In the genomic region with DNA sequence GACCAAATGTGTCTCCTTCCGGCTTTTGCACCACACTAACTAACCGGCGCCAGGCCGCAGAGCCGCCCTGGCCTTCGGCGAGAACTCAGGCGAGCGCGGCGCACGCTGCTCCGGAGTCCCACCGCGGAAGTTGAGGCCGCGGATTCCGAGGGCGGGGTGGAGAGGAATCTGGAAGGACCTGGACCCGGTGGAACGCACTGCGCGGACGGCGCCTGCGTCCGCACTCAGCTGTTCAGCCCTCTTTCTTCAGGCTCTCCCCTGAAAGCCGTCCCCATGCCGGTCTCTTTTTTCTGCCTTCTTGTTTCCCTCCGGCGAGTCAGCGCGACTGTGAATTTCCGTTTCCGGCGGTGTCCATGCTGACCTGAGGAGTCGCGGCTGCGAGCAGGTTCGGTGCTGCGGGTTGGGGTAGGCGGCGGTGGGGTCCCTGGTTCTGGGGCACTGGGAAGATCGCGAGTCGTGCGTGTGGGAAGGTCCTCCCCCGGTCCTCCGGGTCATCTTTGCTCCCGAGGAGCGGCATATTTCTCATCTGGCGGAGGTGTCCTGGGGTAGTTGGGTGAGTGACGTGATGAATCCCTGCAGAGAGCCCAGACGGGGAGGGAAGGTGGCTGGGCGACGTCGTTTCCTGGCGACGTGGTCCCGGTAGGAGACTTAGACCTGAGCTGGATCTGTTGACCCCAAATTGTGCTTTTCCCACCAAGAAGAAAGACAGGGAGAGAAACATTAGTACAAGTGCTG, we compare ENCODE assay signal across 8 cellular contexts. TPM values are rescaled to one million over a fixed set of nuclear protein-coding genes. Genes with fewer than 3 reads are reported as not detected.
DNase-seq lines count a peak whose midpoint lies in the region; ATAC-seq, FAIRE-seq and TF ChIP-seq lines count a peak whose summit lies in the region.

A gene with protein sequence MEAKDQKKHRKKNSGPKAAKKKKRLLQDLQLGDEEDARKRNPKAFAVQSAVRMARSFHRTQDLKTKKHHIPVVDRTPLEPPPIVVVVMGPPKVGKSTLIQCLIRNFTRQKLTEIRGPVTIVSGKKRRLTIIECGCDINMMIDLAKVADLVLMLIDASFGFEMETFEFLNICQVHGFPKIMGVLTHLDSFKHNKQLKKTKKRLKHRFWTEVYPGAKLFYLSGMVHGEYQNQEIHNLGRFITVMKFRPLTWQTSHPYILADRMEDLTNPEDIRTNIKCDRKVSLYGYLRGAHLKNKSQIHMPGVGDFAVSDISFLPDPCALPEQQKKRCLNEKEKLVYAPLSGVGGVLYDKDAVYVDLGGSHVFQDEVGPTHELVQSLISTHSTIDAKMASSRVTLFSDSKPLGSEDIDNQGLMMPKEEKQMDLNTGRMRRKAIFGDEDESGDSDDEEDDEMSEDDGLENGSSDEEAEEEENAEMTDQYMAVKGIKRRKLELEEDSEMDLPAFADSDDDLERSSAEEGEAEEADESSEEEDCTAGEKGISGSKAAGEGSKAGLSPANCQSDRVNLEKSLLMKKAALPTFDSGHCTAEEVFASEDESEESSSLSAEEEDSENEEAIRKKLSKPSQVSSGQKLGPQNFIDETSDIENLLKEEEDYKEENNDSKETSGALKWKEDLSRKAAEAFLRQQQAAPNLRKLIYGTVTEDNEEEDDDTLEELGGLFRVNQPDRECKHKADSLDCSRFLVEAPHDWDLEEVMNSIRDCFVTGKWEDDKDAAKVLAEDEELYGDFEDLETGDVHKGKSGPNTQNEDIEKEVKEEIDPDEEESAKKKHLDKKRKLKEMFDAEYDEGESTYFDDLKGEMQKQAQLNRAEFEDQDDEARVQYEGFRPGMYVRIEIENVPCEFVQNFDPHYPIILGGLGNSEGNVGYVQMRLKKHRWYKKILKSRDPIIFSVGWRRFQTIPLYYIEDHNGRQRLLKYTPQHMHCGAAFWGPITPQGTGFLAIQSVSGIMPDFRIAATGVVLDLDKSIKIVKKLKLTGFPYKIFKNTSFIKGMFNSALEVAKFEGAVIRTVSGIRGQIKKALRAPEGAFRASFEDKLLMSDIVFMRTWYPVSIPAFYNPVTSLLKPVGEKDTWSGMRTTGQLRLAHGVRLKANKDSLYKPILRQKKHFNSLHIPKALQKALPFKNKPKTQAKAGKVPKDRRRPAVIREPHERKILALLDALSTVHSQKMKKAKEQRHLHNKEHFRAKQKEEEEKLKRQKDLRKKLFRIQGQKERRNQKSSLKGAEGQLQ (plus strand): TSS at position 350 of the 735 bp plus-strand sequence. CDS start 1,600 bp downstream, outside the sequence.

- H3K9me3 ChIP-seq in CD4-positive, CD25-positive, alpha-beta regulatory T cell (ENCODE audit: control insufficient read depth in 2 of 2, low read length in 2 of 2) = no peaks in the 10 kb centered on the region
- no peaks in the 10 kb centered on the region for H3K9me3 ChIP-seq in HepG2 (ENCODE audit: low read length)

- CTCF ChIA-PET in HepG2 (lab: Yijun Ruan, JAX; ENCODE audit: low intra/inter-chr PET ratio, low total read pairs) = no interaction called here

- 0% methylated on average over 40 of the region's 60 CpGs for WGBS in HepG2 (ENCODE audit: low lambda C conversion rate)

- H3K27me3 Mint-ChIP-seq in CD4-positive, CD25-positive, alpha-beta regulatory T cell = no peaks in the 10 kb centered on the region

- DNase-seq in CD4-positive, CD25-positive, alpha-beta regulatory T cell = peak; percentile 75 to 96 (median 90)
- DNase-seq in NCI-H82 (lab: John Stamatoyannopoulos, UW) (peak; percentile 90), dermis blood vessel endothelial cell (peak; percentile 96), HepG2 (ENCODE audit: low spot score) (peak; percentile 90)
- peak; percentile 87 to 92 for DNase-seq in activated CD4-positive, alpha-beta T cell treated with anti-CD3 and anti-CD28 coated beads, Interleukin-2, amount 50 U/mL, for 48 hours
- DNase-seq in stimulated activated CD4-positive, alpha-beta T cell treated with anti-CD3 and anti-CD28 coated beads, Interleukin-2, amount 100 ng/mL, for 48 hours = peak; percentile 80 to 85

- FAIRE-seq in HepG2 (lab: Jason Lieb, UNC) = no peak

- TF ChIP-seq CTCF in HepG2 (CRISPR knock-in tag; IDR thresholded peaks at IDR 0.05) = no peak

- H3K27me3 ChIP-seq in CD4-positive, CD25-positive, alpha-beta regulatory T cell (ENCODE audit: control insufficient read depth, insufficient read depth, low read length) = no peaks in the 10 kb centered on the region
- H3K27me3 ChIP-seq in HepG2 (ENCODE audit: control insufficient read depth in 1 of 2, insufficient read depth in 2 of 2, low read length in 2 of 2) = no peaks in the 10 kb centered on the region; a peak in 1 of 5 replicates

- H3K27ac Mint-ChIP-seq in CD4-positive, CD25-positive, alpha-beta regulatory T cell = peak within 1 kb of the TSS; percentile 95 to 98 (median 95)

- intact Hi-C loops in HepG2 (cut with micrococcal nuclease; ENCODE audit: unreplicated experiment) = loop anchor here (1.0 to 5.0 kb wide), 2 partner anchors 144 to 230 kb away; a partner anchor contains a TSS

- TF ChIP-seq EP300 in HepG2 (IDR thresholded peaks at IDR 0.05; ENCODE audit: low read depth in 2 of 2, low read length in 2 of 2) (peak in 1 of 2 experiments; percentile 46; a peak in 1 of 4 replicates), HepG2 (CRISPR knock-in tag; IDR thresholded peaks at IDR 0.05; ENCODE audit: borderline replicate concordance) (peak; percentile 60; the same call in 1 of the 2 replicates)

- peak within 1 kb of the TSS; percentile 80 for H3K27ac ChIP-seq in CD4-positive, CD25-positive, alpha-beta regulatory T cell (ENCODE audit: insufficient read depth, low read length, poor library complexity, severe bottlenecking)
- H3K27ac ChIP-seq in HepG2 (ENCODE audit: extremely low read length, insufficient read depth, low read length) = peak within 1 kb of the TSS; percentile 89

- H3K36me3 Mint-ChIP-seq in CD4-positive, CD25-positive, alpha-beta regulatory T cell = peaks cover 16% of the 10 kb centered on the region

- peak within 1 kb of the TSS; percentile 88 for H3K9ac ChIP-seq in HepG2 (ENCODE audit: insufficient read depth, low read depth, low read length)

- peaks cover 13 to 46% (median 20%) of the 10 kb centered on the region in 4 donors for H3K4me1 Mint-ChIP-seq in CD4-positive, CD25-positive, alpha-beta regulatory T cell

- TF ChIP-seq POLR2A in HepG2 (IDR thresholded peaks at IDR 0.05; ENCODE audit: insufficient read depth in 1 of 2, low read depth in 2 of 2, low read length in 2 of 2) = peak; percentile 87

- no TSS peak for BruUV-seq in HepG2 (replicated peaks; lab: Mats Ljungman, UMichigan)

- peaks cover 32% of the 10 kb centered on the region for H3K36me3 ChIP-seq in CD4-positive, CD25-positive, alpha-beta regulatory T cell (ENCODE audit: control insufficient read depth, insufficient read depth, low read length)
- H3K36me3 ChIP-seq in HepG2 (replicated peaks in 1 of 2; ENCODE audit: control insufficient read depth in 1 of 2, insufficient read depth in 2 of 2, low read length in 2 of 2) = peaks cover 2 to 24% of the 10 kb centered on the region in 2 experiments; a peak in 4 of 5 replicates

- TF ChIP-seq RAD21 in HepG2 (CRISPR knock-in tag; IDR thresholded peaks at IDR 0.05) = 0 out of 2 replicates have a peak, but pooled peaks have one; percentile 24

- H3K4me3 ChIP-seq in CD4-positive, CD25-positive, alpha-beta regulatory T cell (ENCODE audit: low read depth, low read length) = peak within 1 kb of the TSS; percentile 97
- peak within 1 kb of the TSS; percentile 69 to 90 (median 84) for H3K4me3 ChIP-seq in HepG2 (replicated peaks in 1 of 3; ENCODE audit: insufficient read depth in 1 of 3, low read depth in 2 of 3, low read length in 3 of 3)

- peaks cover 0 to 1% (median 0%) of the 10 kb centered on the region in 7 donors for H3K9me3 Mint-ChIP-seq in CD4-positive, CD25-positive, alpha-beta regulatory T cell

- H3K4me3 Mint-ChIP-seq in CD4-positive, CD25-positive, alpha-beta regulatory T cell = peak within 1 kb of the TSS; percentile 95 to 98 (median 96)

- H3K4me2 ChIP-seq in HepG2 (ENCODE audit: low read depth, low read length) = peak within 1 kb of the TSS; percentile 95

- H3K79me2 ChIP-seq in HepG2 (ENCODE audit: insufficient read depth, low read length) = peaks cover 17% of the 10 kb centered on the region

- H3K4me1 ChIP-seq in CD4-positive, CD25-positive, alpha-beta regulatory T cell (ENCODE audit: control insufficient read depth, insufficient read depth, low read length, poor library complexity, severe bottlenecking) = peaks cover 14% of the 10 kb centered on the region
- peaks cover 21% of the 10 kb centered on the region for H3K4me1 ChIP-seq in HepG2 (ENCODE audit: insufficient read depth, low read length)

- in situ Hi-C loops in HepG2 (cut with HindIII; ENCODE audit: extremely low pct_ligation_motif_present, low pct_unique_long_range_greater_than_20kb) = no loop called here

- peak; percentile 90 to 92 for ATAC-seq in CD4-positive, CD25-positive, alpha-beta regulatory T cell (ENCODE audit: low read depth in 2 of 2)
- ATAC-seq in GM19452 (IDR thresholded peaks at IDR 0.05; ENCODE audit: unreplicated experiment) (peak; percentile 97), HG03575 (IDR thresholded peaks at IDR 0.05; ENCODE audit: extremely low read depth, insufficient number of reproducible peaks, low FRiP score, unreplicated experiment) (peak; percentile 86), HepG2 (peak; percentile 93)

- POLR2A ChIA-PET in HepG2 (lab: Yijun Ruan, JAX) = interaction anchor here (0.8 to 2.1 kb wide), 7 partner anchors 10 to 239 kb away, joined by 3 to 13 read pairs (median 3); no protein-coding TSS in a partner anchor

- H4K20me1 ChIP-seq in HepG2 (ENCODE audit: insufficient read depth, low read length) = no peaks in the 10 kb centered on the region

- peak within 1 kb of the TSS; percentile 85 for H2AFZ ChIP-seq in HepG2 (ENCODE audit: low read length)

RNA-seq across cellular contexts. Expression of the gene that starts here (rescaled TPM):
- 10.9 TPM for total RNA-seq in CD4-positive, CD25-positive, alpha-beta regulatory T cell
- 10 to 100 TPM in 2 of 4 donors, 1 to 10 TPM in 2; 8.6 to 11.7 (median 10.3) TPM for polyA plus RNA-seq in CD4-positive, CD25-positive, alpha-beta regulatory T cell
- total RNA-seq in dermis blood vessel endothelial cell (24.2 and 35.3 TPM in 2 replicates), HepG2 (2016; rRNA removed; fragmentation: Illumina TruSeq; extraction: Trizol) (25.2 and 41.1 TPM in 2 replicates)
- total RNA-seq in HepG2 (2016; cell fraction: cytosol; rRNA removed; fragmentation: Illumina TruSeq; extraction: Trizol; ENCODE audit: low read depth) = 1.7 and 2.0 TPM in 2 replicates
- total RNA-seq in HepG2 (2016; cell fraction: insoluble cytoplasmic fraction; rRNA removed; fragmentation: Illumina TruSeq; extraction: Trizol) = 25.2 and 40.3 TPM in 2 replicates
- 4.9 TPM in 2 replicates for total RNA-seq in HepG2 (2016; cell fraction: membrane; rRNA removed; fragmentation: Illumina TruSeq; extraction: Trizol)
- total RNA-seq in HepG2 (2016; cell fraction: nucleus; rRNA removed; fragmentation: Illumina TruSeq; extraction: Trizol) = 21.4 and 22.2 TPM in 2 replicates
- polyA plus RNA-seq in HepG2 (2011; rRNA removed) = 3.8 and 3.9 TPM in 2 replicates
- 2.2 and 3.1 TPM in 2 replicates for polyA plus RNA-seq in HepG2 (2011; cell fraction: cytosol; rRNA removed)
- 4.1 and 5.5 TPM in 2 replicates for polyA plus RNA-seq in HepG2 (2011; cell fraction: nucleus; rRNA removed)
- polyA plus RNA-seq in HepG2 (2012) = 12.4 and 14.5 TPM in 2 replicates
- polyA plus RNA-seq in HepG2 (2016; cell fraction: cytosol; fragmentation: Illumina TruSeq; extraction: Trizol; ENCODE audit: low read depth) = 0.86 and 0.88 TPM in 2 replicates
- polyA plus RNA-seq in HepG2 (2016; cell fraction: insoluble cytoplasmic fraction; fragmentation: Illumina TruSeq; extraction: Trizol; ENCODE audit: low read depth) = 30.1 and 30.6 TPM in 2 replicates
- polyA plus RNA-seq in HepG2 (2016; cell fraction: membrane; fragmentation: Illumina TruSeq; extraction: Trizol; ENCODE audit: low read depth) = 1.6 and 2.0 TPM in 2 replicates
- 23.1 and 25.2 TPM in 2 replicates for polyA plus RNA-seq in HepG2 (2016; cell fraction: nucleus; fragmentation: Illumina TruSeq; extraction: Trizol; ENCODE audit: insufficient read depth, low read depth)
- 3.3 and 6.8 TPM in 2 replicates for polyA minus RNA-seq in HepG2 (2011; rRNA and poly(A)+ RNA removed; ENCODE audit: low replicate concordance)
- 7.6 TPM in 2 replicates for polyA minus RNA-seq in HepG2 (2011; cell fraction: cytosol; rRNA and poly(A)+ RNA removed)
- polyA minus RNA-seq in HepG2 (2011; cell fraction: nucleus; rRNA and poly(A)+ RNA removed) = 13.9 and 16.9 TPM in 2 replicates

Comparison
In these comparisons a context has a peak if more than half of its experiments do, and no peak if none do; other contexts are left out.
1. Peak in every context shown above with its lines: DNase-seq, ATAC-seq, H3K4me3 ChIP-seq and H3K27ac ChIP-seq.